19 cellular contexts compared by ENCODE assay signal in the genomic region with DNA sequence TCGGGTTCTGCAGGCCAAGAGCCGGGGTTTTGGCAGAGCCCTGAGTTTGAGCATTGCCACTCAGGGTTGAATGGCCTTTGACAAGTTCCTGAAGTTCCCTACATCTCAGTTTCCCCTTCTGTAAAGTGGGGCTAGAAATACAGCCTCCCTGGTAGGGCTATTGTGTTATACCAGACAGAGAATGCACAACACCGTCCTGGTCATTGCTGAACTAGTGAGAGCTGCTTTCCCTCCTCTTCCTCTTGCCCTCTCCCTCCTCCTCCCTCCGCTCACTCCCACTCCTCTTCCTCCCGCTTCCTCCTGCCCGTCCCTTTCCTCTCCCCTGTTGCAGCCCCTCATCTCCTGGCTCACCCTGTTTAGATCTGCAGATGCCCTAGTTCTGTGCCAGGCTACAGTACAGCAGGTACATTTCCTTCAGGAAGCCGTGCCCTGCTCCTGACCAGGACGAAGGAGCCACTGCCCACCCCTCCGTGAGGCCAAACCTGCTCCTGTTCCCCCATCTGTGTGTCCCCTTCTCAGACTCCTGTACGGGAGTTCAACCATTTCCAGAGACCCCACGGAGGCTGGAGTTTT.
"Had no signal": no experiment of that assay in that cellular context is flagged by ENCODE, and none has a peak within 500 bp of the region (broad histone marks: within the 10 kb centered on the region; RNA-seq: fewer than 3 reads in every experiment).

No MANE protein-coding gene starts in this region.

- H3K9me3 ChIP-seq: body of pancreas, left lung, ovary, sigmoid colon, thoracic aorta, upper lobe of right lung had no signal

- H3K4me1 ChIP-seq: left lung had no signal

- DNase-seq: activated CD4-positive, alpha-beta T cell treated with anti-CD3 and anti-CD28 coated beads, Interleukin-2, amount 10 ng/mL, durations not matched to agents 24 days and 14 days; activated CD4-positive, CD25-positive, alpha-beta regulatory T cell; activated T-cell treated with anti-CD3 and anti-CD28 coated beads, Interleukin-2, amount 50 U/mL, for 1 hour; left lung; midbrain; ovary; sigmoid colon had no signal

- ATAC-seq: activated CD8-positive, alpha-beta T cell treated with anti-CD3 and anti-CD28 coated beads for 36 hours; activated T-helper 17 cell treated with anti-CD3 and anti-CD28 coated beads, Interleukin-2, amount 50 U/mL, for 72 hours; stimulated activated memory B cell treated with anti-CD40 and anti-IgM and Interleukin-4, amounts not matched to agents 10 μg/mL and 1 μg/mL and 100 μg/mL, for 72 hours had no signal

- H3K79me2 ChIP-seq: hepatocyte had no signal

- H2AFZ ChIP-seq: hepatocyte had no signal

- H3K36me3 ChIP-seq: left lung, ovary, sigmoid colon, thoracic aorta, upper lobe of right lung had no signal

- H3K4me2 ChIP-seq: hepatocyte had no signal

- H3K27me3 ChIP-seq: body of pancreas, ovary, sigmoid colon, upper lobe of right lung had no signal

- FAIRE-seq: colon, islet of Langerhans had no signal

- H3K27me3 Mint-ChIP-seq: activated CD4-positive, alpha-beta T cell treated with anti-CD3 and anti-CD28 coated beads, Interleukin-2, amount 10 ng/mL, durations not matched to agents 24 days and 14 days had no signal

- H3K4me3 Mint-ChIP-seq: activated CD4-positive, alpha-beta T cell treated with anti-CD3 and anti-CD28 coated beads, Interleukin-2, amount 10 ng/mL, durations not matched to agents 24 days and 14 days; activated CD8-positive, alpha-beta T cell treated with anti-CD3 and anti-CD28 coated beads for 36 hours; activated naive CD4-positive, alpha-beta T cell treated with anti-CD3 and anti-CD28 coated beads for 36 hours; activated T-helper 17 cell treated with anti-CD3 and anti-CD28 coated beads, Interleukin-2, amount 50 U/mL, for 72 hours; stimulated activated memory B cell treated with anti-CD40 and anti-IgM and Interleukin-4, amounts not matched to agents 10 μg/mL and 1 μg/mL and 100 μg/mL, for 72 hours had no signal

- H3K36me3 Mint-ChIP-seq: stimulated activated memory B cell treated with anti-CD40 and anti-IgM and Interleukin-4, amounts not matched to agents 10 μg/mL and 1 μg/mL and 100 μg/mL, for 72 hours had no signal

- H3K27ac ChIP-seq: body of pancreas, dorsolateral prefrontal cortex, epithelial cell of prostate, hepatocyte, left lung, ovary, sigmoid colon, thoracic aorta, upper lobe of right lung had no signal

- H3K27ac Mint-ChIP-seq: activated CD4-positive, alpha-beta T cell treated with anti-CD3 and anti-CD28 coated beads, Interleukin-2, amount 10 ng/mL, durations not matched to agents 24 days and 14 days; activated CD8-positive, alpha-beta T cell treated with anti-CD3 and anti-CD28 coated beads for 36 hours; activated naive CD4-positive, alpha-beta T cell treated with anti-CD3 and anti-CD28 coated beads for 36 hours; activated T-helper 17 cell treated with anti-CD3 and anti-CD28 coated beads, Interleukin-2, amount 50 U/mL, for 72 hours; stimulated activated memory B cell treated with anti-CD40 and anti-IgM and Interleukin-4, amounts not matched to agents 10 μg/mL and 1 μg/mL and 100 μg/mL, for 72 hours had no signal

- H3K9me3 Mint-ChIP-seq: activated CD4-positive, alpha-beta T cell treated with anti-CD3 and anti-CD28 coated beads, Interleukin-2, amount 10 ng/mL, durations not matched to agents 24 days and 14 days; activated CD8-positive, alpha-beta T cell treated with anti-CD3 and anti-CD28 coated beads for 36 hours; activated naive CD4-positive, alpha-beta T cell treated with anti-CD3 and anti-CD28 coated beads for 36 hours; activated T-helper 17 cell treated with anti-CD3 and anti-CD28 coated beads, Interleukin-2, amount 50 U/mL, for 72 hours had no signal

- H3K4me1 Mint-ChIP-seq: activated CD4-positive, alpha-beta T cell treated with anti-CD3 and anti-CD28 coated beads, Interleukin-2, amount 10 ng/mL, durations not matched to agents 24 days and 14 days had no signal

- H3K4me3 ChIP-seq: body of pancreas, dorsolateral prefrontal cortex, hepatocyte, left lung, ovary, sigmoid colon, thoracic aorta, upper lobe of right lung had no signal
